ENCODE assay signal across 1 cellular context in genomic region chrX:22325091-22325490, GRCh38.
TF ChIP-seq lines count a peak whose summit lies in the region.

No MANE protein-coding gene starts in this region.

TF ChIP-seq in SK-N-SH treated with all-trans-retinoic acid at 6 μM for 48 hours, 23 proteins besides CTCF, POLR2A, EP300 and RAD21 (continued from another document):
- TF ChIP-seq POU6F1 (CRISPR knock-in tag; IDR thresholded peaks at IDR 0.05; ENCODE audit: borderline replicate concordance, low read depth) (no peak), CSDC2 (CRISPR knock-in tag; IDR thresholded peaks at IDR 0.05) (no peak), ZFP30 (CRISPR knock-in tag; IDR thresholded peaks at IDR 0.05) (no peak), ZNF8 (CRISPR knock-in tag; IDR thresholded peaks at IDR 0.05) (no peak), ISL1 (CRISPR knock-in tag; IDR thresholded peaks at IDR 0.05) (no peak; the same call in 1 of the 2 replicates), PPARA (CRISPR knock-in tag; IDR thresholded peaks at IDR 0.05; ENCODE audit: borderline replicate concordance) (no peak)
